Comparison of ENCODE assay signal across 18 cellular contexts in genomic region chr4:76339364-76339763, GRCh38.
"Had no signal": no experiment of that assay in that cellular context is flagged by ENCODE, and none has a peak within 500 bp of the region (broad histone marks: within the 10 kb centered on the region; RNA-seq: fewer than 3 reads in every experiment).

No MANE protein-coding gene starts in this region.

- H3K36me3 Mint-ChIP-seq: activated naive CD4-positive, alpha-beta T cell treated with anti-CD3 and anti-CD28 coated beads, Interleukin-2, amount 50 U/mL, for 24 hours; memory B cell; naive thymus-derived CD8-positive, alpha-beta T cell had no signal

- H3K27ac ChIP-seq: foreskin keratinocyte, pancreas, tibial artery, vagina had no signal

- H3K9me3 Mint-ChIP-seq: activated naive CD4-positive, alpha-beta T cell treated with anti-CD3 and anti-CD28 coated beads, Interleukin-2, amount 50 U/mL, for 24 hours; activated T-cell treated with anti-CD3 and anti-CD28 coated beads, Interleukin-2, amount 50 U/mL, for 24 hours; memory B cell had no signal

- H3K4me1 Mint-ChIP-seq: activated naive CD4-positive, alpha-beta T cell treated with anti-CD3 and anti-CD28 coated beads, Interleukin-2, amount 50 U/mL, for 24 hours; memory B cell had no signal

- ATAC-seq: esophagus mucosa; foreskin keratinocyte; left ventricle myocardium superior; naive thymus-derived CD8-positive, alpha-beta T cell; pancreas had no signal

- H3K4me3 Mint-ChIP-seq: activated naive CD4-positive, alpha-beta T cell treated with anti-CD3 and anti-CD28 coated beads, Interleukin-2, amount 50 U/mL, for 24 hours; activated T-cell treated with anti-CD3 and anti-CD28 coated beads, Interleukin-2, amount 50 U/mL, for 24 hours; memory B cell; naive thymus-derived CD8-positive, alpha-beta T cell had no signal

- H3K27ac Mint-ChIP-seq: activated naive CD4-positive, alpha-beta T cell treated with anti-CD3 and anti-CD28 coated beads, Interleukin-2, amount 50 U/mL, for 24 hours; activated T-cell treated with anti-CD3 and anti-CD28 coated beads, Interleukin-2, amount 50 U/mL, for 24 hours; memory B cell; naive thymus-derived CD8-positive, alpha-beta T cell had no signal

- DNase-seq: activated CD4-positive, alpha-beta T cell treated with anti-CD3 and anti-CD28 coated beads for 1 hour; activated CD4-positive, alpha-beta T cell treated with anti-CD3 and anti-CD28 coated beads, Interleukin-2, amount 50 U/mL, for 48 hours; activated effector memory CD4-positive, alpha-beta T cell treated with Interleukin-2 at 50 U/mL for 16 hours; activated T-cell treated with anti-CD3 and anti-CD28 coated beads, Interleukin-2, amount 50 U/mL, for 24 hours; caudate nucleus; foreskin keratinocyte; kidney glomerular epithelial cell; left ventricle myocardium superior; naive thymus-derived CD8-positive, alpha-beta T cell; pancreas; stimulated activated CD4-positive, alpha-beta T cell treated with anti-CD3 and anti-CD28 coated beads, Interleukin-15, amount 100 ng/mL, for 24 hours; stimulated activated CD4-positive, alpha-beta T cell treated with anti-CD3 and anti-CD28 coated beads, Interleukin-4, amount 100 ng/mL, for 1 hour; stimulated activated naive CD4-positive, alpha-beta T cell; tibial artery had no signal
